In the genomic region with DNA sequence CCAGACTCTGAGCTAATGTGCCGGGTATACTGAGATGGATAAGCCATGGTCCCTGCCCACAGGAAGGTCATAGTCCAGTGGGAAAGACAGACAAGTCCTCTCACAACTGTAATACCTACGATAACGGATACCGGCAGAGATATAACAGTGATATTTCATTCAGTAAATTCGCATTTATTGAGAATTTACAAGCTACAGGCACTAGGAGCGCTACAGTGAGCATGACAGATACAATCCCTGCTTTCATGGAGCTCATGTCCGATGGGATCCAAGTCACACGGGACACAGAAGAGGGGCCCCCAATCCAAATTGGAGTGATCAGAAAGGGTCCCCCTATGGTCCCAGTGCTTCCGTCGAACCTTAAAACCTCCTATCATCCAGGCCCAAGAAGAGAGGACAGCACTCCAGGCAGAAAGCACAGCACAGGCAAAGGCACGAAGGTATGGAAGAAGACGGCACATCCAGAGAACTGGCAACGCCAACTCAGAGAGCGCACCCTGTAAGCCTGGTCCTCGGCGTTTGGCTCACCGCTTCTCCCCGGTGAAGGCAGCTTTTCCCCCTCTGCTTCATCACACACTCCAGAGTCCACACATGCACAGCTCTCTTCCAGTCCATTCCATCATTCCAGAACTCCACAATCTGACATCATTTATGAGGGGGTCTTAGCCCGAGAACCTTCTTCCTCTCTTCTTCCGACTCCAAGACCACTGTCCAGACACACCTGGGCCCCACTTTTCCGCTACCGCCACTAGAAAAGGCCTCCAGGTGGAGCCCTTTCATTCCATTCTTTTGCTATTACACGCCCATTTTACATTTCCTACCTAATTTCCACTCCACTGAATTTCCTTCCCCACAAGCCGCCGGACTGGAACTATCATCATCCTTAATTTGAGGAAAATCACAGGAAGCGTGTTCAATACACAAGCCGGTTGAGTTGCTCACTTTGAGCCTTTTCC, we compare ENCODE assay signal across 1 cellular context.
TF ChIP-seq lines count a peak whose summit lies in the region.

No MANE protein-coding gene starts in this region.

TF ChIP-seq in K562, 482 proteins besides CTCF, POLR2A, EP300 and RAD21 (continued from another document):
- TF ChIP-seq SRSF7 (optimal IDR thresholded peaks at IDR 0.05; ENCODE audit: low read depth, low read length) (no peak), BRF1 (IDR thresholded peaks at IDR 0.05; ENCODE audit: borderline replicate concordance, extremely low read depth, insufficient read length) (no peak), SOX6 (IDR thresholded peaks at IDR 0.05) (no peak), HNRNPK (IDR thresholded peaks at IDR 0.05; ENCODE audit: low read depth, low read length, poor library complexity, severe bottlenecking) (no peak), DDX20 (tag; IDR thresholded peaks at IDR 0.05; ENCODE audit: low read depth) (no peak)
- TF ChIP-seq, protein P1, sequence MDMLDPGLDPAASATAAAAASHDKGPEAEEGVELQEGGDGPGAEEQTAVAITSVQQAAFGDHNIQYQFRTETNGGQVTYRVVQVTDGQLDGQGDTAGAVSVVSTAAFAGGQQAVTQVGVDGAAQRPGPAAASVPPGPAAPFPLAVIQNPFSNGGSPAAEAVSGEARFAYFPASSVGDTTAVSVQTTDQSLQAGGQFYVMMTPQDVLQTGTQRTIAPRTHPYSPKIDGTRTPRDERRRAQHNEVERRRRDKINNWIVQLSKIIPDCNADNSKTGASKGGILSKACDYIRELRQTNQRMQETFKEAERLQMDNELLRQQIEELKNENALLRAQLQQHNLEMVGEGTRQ (CRISPR knock-in tag; IDR thresholded peaks at IDR 0.05), result no peak
- TF ChIP-seq, protein P2, sequence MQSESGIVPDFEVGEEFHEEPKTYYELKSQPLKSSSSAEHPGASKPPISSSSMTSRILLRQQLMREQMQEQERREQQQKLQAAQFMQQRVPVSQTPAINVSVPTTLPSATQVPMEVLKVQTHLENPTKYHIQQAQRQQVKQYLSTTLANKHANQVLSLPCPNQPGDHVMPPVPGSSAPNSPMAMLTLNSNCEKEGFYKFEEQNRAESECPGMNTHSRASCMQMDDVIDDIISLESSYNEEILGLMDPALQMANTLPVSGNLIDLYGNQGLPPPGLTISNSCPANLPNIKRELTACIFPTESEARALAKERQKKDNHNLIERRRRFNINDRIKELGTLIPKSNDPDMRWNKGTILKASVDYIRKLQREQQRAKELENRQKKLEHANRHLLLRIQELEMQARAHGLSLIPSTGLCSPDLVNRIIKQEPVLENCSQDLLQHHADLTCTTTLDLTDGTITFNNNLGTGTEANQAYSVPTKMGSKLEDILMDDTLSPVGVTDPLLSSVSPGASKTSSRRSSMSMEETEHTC (IDR thresholded peaks at IDR 0.05), result no peak
